In genomic region chrX:104098151-104098808, GRCh38 we compare ENCODE assay signal across 9 cellular contexts. TPM values are rescaled to one million over a fixed set of nuclear protein-coding genes. Genes with fewer than 3 reads are reported as not detected.
A peak's percentile ranks its signal among the peaks of the same experiment; 100 is the strongest.
DNase-seq lines count a peak whose midpoint lies in the region; ATAC-seq, FAIRE-seq and TF ChIP-seq lines count a peak whose summit lies in the region.
"Had no signal": no experiment of that assay in that cellular context is flagged by ENCODE, and none has a peak within 500 bp of the region (broad histone marks: within the 10 kb centered on the region; RNA-seq: fewer than 3 reads in every experiment).

No MANE protein-coding gene starts in this region.

- no peaks in the 10 kb centered on the region for H3K4me1 ChIP-seq in CD8-positive, alpha-beta T cell (ENCODE audit: insufficient read depth, low read length)

- no peaks in the 10 kb centered on the region for H3K27me3 Mint-ChIP-seq in CD8-positive, alpha-beta T cell (ENCODE audit: low read depth)
- no peaks in the 10 kb centered on the region for H3K27me3 Mint-ChIP-seq in activated T-cell treated with anti-CD3 and anti-CD28 coated beads, Interleukin-2, amount 50 U/mL, for 4 hours (ENCODE audit: low read depth)
- peaks cover 7% of the 10 kb centered on the region for H3K27me3 Mint-ChIP-seq in osteocyte (ENCODE audit: unreplicated experiment)

- no peaks in the 10 kb centered on the region for H3K27me3 ChIP-seq in CD8-positive, alpha-beta T cell (ENCODE audit: insufficient read depth, low read length)

- intact Hi-C loops in CD8-positive, alpha-beta T cell (cut with DNase I, micrococcal nuclease): loop anchor here (1.0 kb wide), 2 partner anchors 15 to 38 kb away; no protein-coding TSS in a partner anchor

- DNase-seq in CD8-positive, alpha-beta T cell: peak in 6 of 7 experiments; percentile 21 to 64 (median 48)
- DNase-seq in GM19239 (ENCODE audit: insufficient read length, low spot score) (no peak), NCI-H774 (lab: John Stamatoyannopoulos, UW) (peak; percentile 14), fibroblast of peridontal ligament (ENCODE audit: extremely low read depth) (peak; percentile 82), osteocyte (ENCODE audit: extremely low spot score, unreplicated experiment) (no peak), islet precursor cell (no peak)
- peak; percentile 37 for DNase-seq in activated T-cell treated with anti-CD3 and anti-CD28 coated beads, Interleukin-2, amount 50 U/mL, for 4 hours

- POLR2A ChIA-PET in CD8-positive, alpha-beta T cell (lab: Charles Lee): interaction anchor here (1.0 kb wide), 1 partner anchor 14 kb away, joined by 5 read pairs; the partner anchor contains the start of gene ZCCHC18

- peak; percentile 57 for TF ChIP-seq CTCF in CD8-positive, alpha-beta T cell (IDR thresholded peaks at IDR 0.05)
- peak; percentile 69 for TF ChIP-seq CTCF in osteocyte (IDR thresholded peaks at IDR 0.05)

- H3K36me3 ChIP-seq in CD8-positive, alpha-beta T cell (ENCODE audit: insufficient read depth, low read length): no peaks in the 10 kb centered on the region

- CTCF ChIA-PET in CD8-positive, alpha-beta T cell (lab: Charles Lee): interaction anchor here (1.0 to 4.3 kb wide), 4 partner anchors 11 to 38 kb away, joined by 5 to 38 read pairs (median 20); partner anchors contain the start of gene ZCCHC18

- H3K27ac ChIP-seq in CD8-positive, alpha-beta T cell (ENCODE audit: low read depth, low read length): no peak overlapping the region

- ATAC-seq in CD8-positive, alpha-beta T cell: peak; percentile 77
- peak; percentile 82 for ATAC-seq in HG03575 (IDR thresholded peaks at IDR 0.05; ENCODE audit: extremely low read depth, insufficient number of reproducible peaks, low FRiP score, unreplicated experiment)
- ATAC-seq in activated T-cell treated with anti-CD3 and anti-CD28 coated beads, Interleukin-2, amount 50 U/mL, for 4 hours: peak; percentile 63 to 73

- no peak overlapping the region for H3K4me3 ChIP-seq in CD8-positive, alpha-beta T cell (ENCODE audit: low read depth, low read length)

- H3K36me3 Mint-ChIP-seq in CD8-positive, alpha-beta T cell: peaks cover 9% of the 10 kb centered on the region
- peaks cover 2% of the 10 kb centered on the region for H3K36me3 Mint-ChIP-seq in activated T-cell treated with anti-CD3 and anti-CD28 coated beads, Interleukin-2, amount 50 U/mL, for 4 hours (ENCODE audit: insufficient read depth)
- no peaks in the 10 kb centered on the region for H3K36me3 Mint-ChIP-seq in osteocyte (ENCODE audit: unreplicated experiment)

- no peak overlapping the region for H3K4me3 Mint-ChIP-seq in CD8-positive, alpha-beta T cell
- H3K4me3 Mint-ChIP-seq in activated T-cell treated with anti-CD3 and anti-CD28 coated beads, Interleukin-2, amount 50 U/mL, for 4 hours: no peak overlapping the region
- no peak overlapping the region for H3K4me3 Mint-ChIP-seq in osteocyte (ENCODE audit: unreplicated experiment)

- no peak overlapping the region for H3K27ac Mint-ChIP-seq in CD8-positive, alpha-beta T cell
- no peak overlapping the region for H3K27ac Mint-ChIP-seq in osteocyte (ENCODE audit: unreplicated experiment)

- no peaks in the 10 kb centered on the region for H3K9me3 ChIP-seq in CD8-positive, alpha-beta T cell (ENCODE audit: low read length)

- no peaks in the 10 kb centered on the region for H3K9me3 Mint-ChIP-seq in CD8-positive, alpha-beta T cell
- H3K9me3 Mint-ChIP-seq in activated T-cell treated with anti-CD3 and anti-CD28 coated beads, Interleukin-2, amount 50 U/mL, for 4 hours: no peaks in the 10 kb centered on the region
- H3K9me3 Mint-ChIP-seq in osteocyte (ENCODE audit: unreplicated experiment): no peaks in the 10 kb centered on the region

- H3K4me1 Mint-ChIP-seq in CD8-positive, alpha-beta T cell (ENCODE audit: low read depth): peaks cover 4% of the 10 kb centered on the region
- H3K4me1 Mint-ChIP-seq in activated T-cell treated with anti-CD3 and anti-CD28 coated beads, Interleukin-2, amount 50 U/mL, for 4 hours (ENCODE audit: low read depth): no peaks in the 10 kb centered on the region
- H3K4me1 Mint-ChIP-seq in osteocyte (ENCODE audit: unreplicated experiment): no peaks in the 10 kb centered on the region

- peak; percentile 97 for FAIRE-seq in GM19239 (lab: Jason Lieb, UNC)

RNA-seq across cellular contexts. Expression of gene ZCCHC18, which starts 14.0 kb away (rescaled TPM):
- total RNA-seq in CD8-positive, alpha-beta T cell: 1 to 10 TPM; 5.9 to 7.5 TPM
- under 1 TPM; 0.49 to 0.86 (median 0.55) TPM for total RNA-seq in activated T-cell treated with anti-CD3 and anti-CD28 coated beads, Interleukin-2, amount 50 U/mL, for 4 hours
- 5.2 and 6.4 TPM in 2 replicates for total RNA-seq in osteocyte

RNA-seq across cellular contexts. Expression of gene TMSB15C, which starts 22.2 kb away (rescaled TPM):
- total RNA-seq in CD8-positive, alpha-beta T cell: 1 to 10 TPM; 1.5 to 2.6 TPM
- 1 to 10 TPM in 1 of 3 donors, under 1 TPM in 2; 0.74 to 1.5 (median 0.92) TPM for total RNA-seq in activated T-cell treated with anti-CD3 and anti-CD28 coated beads, Interleukin-2, amount 50 U/mL, for 4 hours
- 3.9 and 6.8 TPM in 2 replicates for total RNA-seq in osteocyte

RNA-seq across cellular contexts. Expression of gene H2BW2, which starts 58.5 kb away (rescaled TPM):
- total RNA-seq in CD8-positive, alpha-beta T cell: not detected
- total RNA-seq in activated T-cell treated with anti-CD3 and anti-CD28 coated beads, Interleukin-2, amount 50 U/mL, for 4 hours: not detected
- total RNA-seq in osteocyte: not detected in 2 replicates
- total RNA-seq: T-helper 1 cell treated with Interleukin-12 subunit alpha and Interleukin-12 subunit beta and Interleukin-4 antibody, amounts not matched to agents 30 ng/mL and 1 ng/mL, for 36 hours had no signal

RNA-seq across cellular contexts. Expression of gene SLC25A53, which starts 58.5 kb away (rescaled TPM):
- 1 to 10 TPM; 7.9 to 8.9 TPM for total RNA-seq in CD8-positive, alpha-beta T cell
- 1 to 10 TPM; 3.2 to 4.4 (median 4.2) TPM for total RNA-seq in activated T-cell treated with anti-CD3 and anti-CD28 coated beads, Interleukin-2, amount 50 U/mL, for 4 hours
- total RNA-seq in osteocyte: 4.1 and 6.1 TPM in 2 replicates

Comparison
In these comparisons a context has a peak if more than half of its experiments do, and no peak if none do; other contexts are left out.
1. DNase-seq: peak in CD8-positive, alpha-beta T cell (6 of 7), NCI-H774 (single experiment), activated T-cell treated with anti-CD3 and anti-CD28 coated beads, Interleukin-2, amount 50 U/mL, for 4 hours (single experiment) and fibroblast of peridontal ligament (single experiment); none in GM19239 (single experiment), osteocyte (single experiment) and islet precursor cell (single experiment).
2. Peak in every context shown above with its lines, with median percentiles within 50 percentile points of each other: ATAC-seq.